In the genomic region with DNA sequence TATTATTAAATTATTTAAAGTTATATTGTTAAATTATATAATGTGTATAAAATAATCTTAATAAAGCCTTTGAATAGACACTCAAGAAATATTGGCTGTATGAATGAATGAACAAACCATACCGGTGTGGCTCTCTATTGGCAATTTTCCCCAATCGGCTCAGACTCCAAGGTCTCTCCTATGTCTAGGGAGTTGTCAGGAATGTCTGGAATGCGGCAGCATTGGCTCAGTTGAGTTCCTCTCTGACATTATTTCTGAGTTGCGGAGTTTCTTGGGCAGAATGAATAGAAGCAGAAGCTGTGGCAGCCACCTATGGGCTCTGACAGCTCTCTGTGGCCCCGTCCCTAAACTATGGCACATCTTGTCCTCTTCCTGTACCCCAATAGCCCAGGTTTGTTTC, we compare ENCODE assay signal across 11 cellular contexts.
DNase-seq lines count a peak whose midpoint lies in the region; ATAC-seq, FAIRE-seq and TF ChIP-seq lines count a peak whose summit lies in the region.
"Had no signal": no experiment of that assay in that cellular context is flagged by ENCODE, and none has a peak within 500 bp of the region (broad histone marks: within the 10 kb centered on the region; RNA-seq: fewer than 3 reads in every experiment).

No MANE protein-coding gene starts in this region.

- no peak overlapping the region for H3K9ac ChIP-seq in kidney (ENCODE audit: low read length in 2 of 2)

- no peak for FAIRE-seq in kidney (lab: Jason Lieb, UNC)
- FAIRE-seq: GM12878 had no signal

- no peaks in the 10 kb centered on the region for H3K4me1 ChIP-seq in upper lobe of right lung
- H3K4me1 ChIP-seq in kidney (ENCODE audit: control insufficient read depth in 1 of 2, insufficient read depth in 1 of 2, low read depth in 1 of 2, low read length in 2 of 2), result peaks cover 0 to 19% of the 10 kb centered on the region in 2 donors

- H3K27ac ChIP-seq in upper lobe of right lung, result no peak overlapping the region
- H3K27ac ChIP-seq in kidney (ENCODE audit: low read depth in 2 of 2, low read length in 2 of 2), result no peak overlapping the region
- H3K27ac ChIP-seq: dorsolateral prefrontal cortex had no signal

- no peaks in the 10 kb centered on the region for H3K27me3 ChIP-seq in upper lobe of right lung
- H3K27me3 ChIP-seq: dorsolateral prefrontal cortex had no signal

- intact Hi-C loops in left colon (cut with DNase I, micrococcal nuclease), result no loop called here
- intact Hi-C loops in upper lobe of right lung (cut with DNase I), result no loop called here
- intact Hi-C loops in kidney (cut with DNase I), result no loop called here

- peak; percentile 44 for ATAC-seq in left colon
- ATAC-seq in upper lobe of right lung, result peak; percentile 89
- ATAC-seq: GM12878 had no signal

- no peaks in the 10 kb centered on the region for H3K36me3 ChIP-seq in upper lobe of right lung
- H3K36me3 ChIP-seq in kidney (ENCODE audit: control insufficient read depth in 1 of 2, insufficient read depth in 2 of 2, low read length in 2 of 2), result no peaks in the 10 kb centered on the region

- TF ChIP-seq CTCF in upper lobe of right lung (IDR thresholded peaks at IDR 0.05), result no peak
- TF ChIP-seq CTCF in kidney (IDR thresholded peaks at IDR 0.05; ENCODE audit: borderline replicate concordance, extremely low read depth, insufficient read depth), result no peak

- DNase-seq in HuH-7.5 (ENCODE audit: low spot score) (peak; percentile 32), dedifferentiated amniotic fluid mesenchymal stem cell (ENCODE audit: extremely low spot score) (peak; percentile 42), left colon (peak in 1 of 2 donors; percentile 34), upper lobe of right lung (no peak), MV-4-11 (lab: John Stamatoyannopoulos, UW) (no peak), NCI-H524 treated with DMSO at 0.1 percent for 48 hours (lab: John Stamatoyannopoulos, UW) (no peak), kidney (no peak)
- DNase-seq: dorsolateral prefrontal cortex, GOT3, SHP77 treated with DMSO at 0.1 percent for 48 hours had no signal

- no peaks in the 10 kb centered on the region for H3K9me3 ChIP-seq in upper lobe of right lung
- no peaks in the 10 kb centered on the region for H3K9me3 ChIP-seq in kidney (ENCODE audit: control insufficient read depth in 1 of 2, low read length in 2 of 2)

- no peak overlapping the region for H3K4me3 ChIP-seq in upper lobe of right lung
- no peak overlapping the region for H3K4me3 ChIP-seq in kidney (ENCODE audit: low read length in 2 of 2)
- H3K4me3 ChIP-seq: dorsolateral prefrontal cortex, GM12878 had no signal

Comparison
In these comparisons a context has a peak if more than half of its experiments do, and no peak if none do; other contexts are left out.
1. DNase-seq: peak in HuH-7.5 (single experiment) and dedifferentiated amniotic fluid mesenchymal stem cell (single experiment); none in upper lobe of right lung (single experiment), MV-4-11 (single experiment), NCI-H524 treated with DMSO at 0.1 percent for 48 hours (single experiment) and kidney (single experiment).